ENCODE assay signal across 25 cellular contexts in genomic region chr7:92028226-92028625, GRCh38.
"Had no signal": no experiment of that assay in that cellular context is flagged by ENCODE, and none has a peak within 500 bp of the region (broad histone marks: within the 10 kb centered on the region; RNA-seq: fewer than 3 reads in every experiment).

No MANE protein-coding gene starts in this region.

- H3K4me1 ChIP-seq: left lung, neural progenitor cell, parathyroid adenoma, prostate gland, right atrium auricular region, spleen, upper lobe of right lung, uterus had no signal

- H3K9me3 Mint-ChIP-seq: effector memory CD8-positive, alpha-beta T cell; natural killer cell treated with Interleukin-12 subunit alpha and Interleukin-12 subunit beta and Interleukin-15 and Interleukin-18, amount 100 ng/mL, for 72 hours; stimulated activated naive CD8-positive, alpha-beta T cell treated with anti-CD3 and anti-CD28 coated beads, Interleukin-15, Interleukin-2, amounts not matched to agents 100 ng/mL and 50 ng/mL, for 24 hours had no signal

- H3K4me3 ChIP-seq: coronary artery, heart right ventricle, left lung, mucosa of descending colon, neural progenitor cell, prostate gland, right atrium auricular region, skin epidermis, spleen, thoracic aorta, tibial nerve, upper lobe of right lung, uterus had no signal

- FAIRE-seq: frontal cortex had no signal

- H3K27ac Mint-ChIP-seq: effector memory CD8-positive, alpha-beta T cell; mesothelial cell of epicardium; naive B cell; natural killer cell treated with Interleukin-12 subunit alpha and Interleukin-12 subunit beta and Interleukin-15 and Interleukin-18, amount 100 ng/mL, for 72 hours; neural progenitor cell; stimulated activated naive B cell treated with anti-CD40 and anti-IgM and Interleukin-4, amounts not matched to agents 10 μg/mL and 1 μg/mL and 100 μg/mL, for 72 hours; stimulated activated naive CD8-positive, alpha-beta T cell treated with anti-CD3 and anti-CD28 coated beads, Interleukin-15, Interleukin-2, amounts not matched to agents 100 ng/mL and 50 ng/mL, for 24 hours had no signal

- H3K27ac ChIP-seq: coronary artery, heart right ventricle, left lung, neural progenitor cell, parathyroid adenoma, prostate gland, right atrium auricular region, skin epidermis, spleen, thoracic aorta, upper lobe of right lung, uterus had no signal

- H2AFZ ChIP-seq: neural progenitor cell, parathyroid adenoma had no signal

- H3K4me1 Mint-ChIP-seq: mesothelial cell of epicardium; naive B cell; neural progenitor cell; stimulated activated naive B cell treated with anti-CD40 and anti-IgM and Interleukin-4, amounts not matched to agents 10 μg/mL and 1 μg/mL and 100 μg/mL, for 72 hours had no signal

- H3K36me3 ChIP-seq: prostate gland, uterus had no signal

- H3K4me3 Mint-ChIP-seq: effector memory CD8-positive, alpha-beta T cell; mesothelial cell of epicardium; naive B cell; natural killer cell treated with Interleukin-12 subunit alpha and Interleukin-12 subunit beta and Interleukin-15 and Interleukin-18, amount 100 ng/mL, for 72 hours; neural progenitor cell; stimulated activated naive B cell treated with anti-CD40 and anti-IgM and Interleukin-4, amounts not matched to agents 10 μg/mL and 1 μg/mL and 100 μg/mL, for 72 hours; stimulated activated naive CD8-positive, alpha-beta T cell treated with anti-CD3 and anti-CD28 coated beads, Interleukin-15, Interleukin-2, amounts not matched to agents 100 ng/mL and 50 ng/mL, for 24 hours had no signal

- DNase-seq: effector memory CD8-positive, alpha-beta T cell; heart right ventricle; hippocampal formation; left cardiac atrium; left lung; mesenchymal stem cell; mucosa of descending colon; naive B cell; spleen; stimulated activated CD4-positive, alpha-beta T cell treated with anti-CD3 and anti-CD28 coated beads, Interleukin-4, amount 100 ng/mL, for 4 hours; stimulated activated naive B cell treated with anti-CD40 and anti-IgM and Interleukin-4, amounts not matched to agents 10 μg/mL and 1 μg/mL and 100 μg/mL, for 72 hours; upper lobe of right lung; uterus had no signal

- ATAC-seq: effector memory CD8-positive, alpha-beta T cell; heart right ventricle; left cardiac atrium; left lung; mucosa of descending colon; natural killer cell treated with Interleukin-12 subunit alpha and Interleukin-12 subunit beta and Interleukin-15 and Interleukin-18, amount 100 ng/mL, for 72 hours; stimulated activated naive B cell treated with anti-CD40 and anti-IgM and Interleukin-4, amounts not matched to agents 10 μg/mL and 1 μg/mL and 100 μg/mL, for 72 hours; upper lobe of right lung had no signal

- H3K4me2 ChIP-seq: neural progenitor cell had no signal

- H3K27me3 ChIP-seq: heart right ventricle, left lung, neural progenitor cell, right atrium auricular region, spleen, tibial nerve, upper lobe of right lung, uterus had no signal

- H3K9me3 ChIP-seq: prostate gland, right atrium auricular region, thoracic aorta, upper lobe of right lung, uterus had no signal

- H3K27me3 Mint-ChIP-seq: effector memory CD8-positive, alpha-beta T cell; naive B cell; natural killer cell treated with Interleukin-12 subunit alpha and Interleukin-12 subunit beta and Interleukin-15 and Interleukin-18, amount 100 ng/mL, for 72 hours; stimulated activated naive B cell treated with anti-CD40 and anti-IgM and Interleukin-4, amounts not matched to agents 10 μg/mL and 1 μg/mL and 100 μg/mL, for 72 hours; stimulated activated naive CD8-positive, alpha-beta T cell treated with anti-CD3 and anti-CD28 coated beads, Interleukin-15, Interleukin-2, amounts not matched to agents 100 ng/mL and 50 ng/mL, for 24 hours had no signal

- H3K9ac ChIP-seq: neural progenitor cell, parathyroid adenoma had no signal

- H3K79me2 ChIP-seq: parathyroid adenoma had no signal
